In the genomic region with DNA sequence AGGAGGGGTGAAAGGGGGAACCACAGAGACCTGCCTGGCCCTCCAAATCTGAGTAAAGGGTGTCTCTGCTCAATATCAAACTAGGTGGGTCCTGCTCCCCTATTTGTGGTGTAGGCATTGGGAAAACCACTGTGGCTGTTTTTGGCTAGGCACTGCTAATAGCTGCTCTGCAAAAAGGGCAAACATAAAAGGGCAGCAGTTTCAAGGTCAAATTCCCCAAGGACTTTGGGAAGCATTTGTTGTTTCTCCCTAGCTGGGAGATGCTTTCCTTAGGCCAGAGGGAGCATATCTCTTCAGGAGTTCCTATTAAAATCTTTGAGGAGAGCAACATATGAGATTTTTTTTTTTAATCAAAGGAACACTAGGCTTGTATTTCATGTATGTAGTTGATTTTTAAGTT, we compare ENCODE assay signal across 17 cellular contexts. TPM values are rescaled to one million over a fixed set of nuclear protein-coding genes. Genes with fewer than 3 reads are reported as not detected.
DNase-seq lines count a peak whose midpoint lies in the region; ATAC-seq and TF ChIP-seq lines count a peak whose summit lies in the region.
"Had no signal": no experiment of that assay in that cellular context is flagged by ENCODE, and none has a peak within 500 bp of the region (broad histone marks: within the 10 kb centered on the region; RNA-seq: fewer than 3 reads in every experiment).

No MANE protein-coding gene starts in this region.

- no peaks in the 10 kb centered on the region for H4K20me1 ChIP-seq in SU-DHL-6 (ENCODE audit: low read depth, low read length)

- H3K36me3 ChIP-seq in SU-DHL-6 (ENCODE audit: low read length) (no peaks in the 10 kb centered on the region), esophagus muscularis mucosa (peaks cover 0 to 26% (median 15%) of the 10 kb centered on the region in 4 donors), thoracic aorta (no peaks in the 10 kb centered on the region)

- TF ChIP-seq POLR2A in esophagus muscularis mucosa (IDR thresholded peaks at IDR 0.05; ENCODE audit: low read depth), result no peak

- H3K4me2 ChIP-seq in SU-DHL-6 (ENCODE audit: low read depth, low read length, poor library complexity, severe bottlenecking), result peak overlapping the region; percentile 46

- H3K27me3 ChIP-seq in SU-DHL-6 (ENCODE audit: low read length) (no peaks in the 10 kb centered on the region), esophagus muscularis mucosa (no peaks in the 10 kb centered on the region), thoracic aorta (replicated peaks; ENCODE audit: insufficient read depth) (no peaks in the 10 kb centered on the region)

- CTCF ChIA-PET in activated naive CD4-positive, alpha-beta T cell treated with anti-CD3 and anti-CD28 coated beads, Interleukin-2, amount 10 ng/mL, durations not matched to agents 7 days and 5 days (lab: Charles Lee), result interaction anchor here (0.6 to 6.3 kb wide), 8 partner anchors 14 to 330 kb away, joined by 3 to 37 read pairs (median 4); no protein-coding TSS in a partner anchor

- H3K4me3 Mint-ChIP-seq in activated naive CD4-positive, alpha-beta T cell treated with anti-CD3 and anti-CD28 coated beads, Interleukin-2, amount 10 ng/mL, durations not matched to agents 7 days and 5 days, result peak overlapping the region; percentile 87

- no peak overlapping the region for H3K27ac ChIP-seq in SU-DHL-6 (ENCODE audit: low read depth, low read length)
- peak overlapping the region in 2 of 4 donors; percentile 1 to 12 for H3K27ac ChIP-seq in esophagus muscularis mucosa (replicated peaks in 1 of 4)
- no peak overlapping the region for H3K27ac ChIP-seq in thoracic aorta
- H3K27ac ChIP-seq: parathyroid adenoma had no signal

- 0 out of 2 replicates have a peak overlapping the region, but pooled peaks have one; percentile 18 for H3K9ac ChIP-seq in SU-DHL-6 (ENCODE audit: low read length)
- H3K9ac ChIP-seq: parathyroid adenoma had no signal

- H3K4me1 ChIP-seq in esophagus muscularis mucosa, result peaks cover 5 to 29% (median 6%) of the 10 kb centered on the region in 4 donors
- peaks cover 7% of the 10 kb centered on the region in 2 donors for H3K4me1 ChIP-seq in thoracic aorta (ENCODE audit: control insufficient read depth in 1 of 2, low read depth in 2 of 2)

- TF ChIP-seq CTCF in SU-DHL-6 (IDR thresholded peaks at IDR 0.05; ENCODE audit: insufficient read depth, low read length, poor library complexity, severe bottlenecking) (no peak), esophagus muscularis mucosa (IDR thresholded peaks at IDR 0.05) (no peak), thoracic aorta (IDR thresholded peaks at IDR 0.05) (no peak)

- H3K79me2 ChIP-seq in SU-DHL-6 (ENCODE audit: insufficient read depth, low read length), result no peaks in the 10 kb centered on the region
- H3K79me2 ChIP-seq: parathyroid adenoma had no signal

- peaks cover 3% of the 10 kb centered on the region for H3K27me3 Mint-ChIP-seq in activated naive CD4-positive, alpha-beta T cell treated with anti-CD3 and anti-CD28 coated beads, Interleukin-2, amount 10 ng/mL, durations not matched to agents 7 days and 5 days

- intact Hi-C loops in esophagus muscularis mucosa (cut with DNase I), result no loop called here

- no peaks in the 10 kb centered on the region for H3K9me3 Mint-ChIP-seq in activated naive CD4-positive, alpha-beta T cell treated with anti-CD3 and anti-CD28 coated beads, Interleukin-2, amount 10 ng/mL, durations not matched to agents 7 days and 5 days

- no peaks in the 10 kb centered on the region for H3K9me3 ChIP-seq in SU-DHL-6 (ENCODE audit: insufficient read depth, low read length)
- H3K9me3 ChIP-seq in esophagus muscularis mucosa, result no peaks in the 10 kb centered on the region
- no peaks in the 10 kb centered on the region for H3K9me3 ChIP-seq in thoracic aorta

- H3K4me3 ChIP-seq in SU-DHL-6 (ENCODE audit: insufficient read depth, low read length, poor library complexity, severe bottlenecking) (no peak overlapping the region), esophagus muscularis mucosa (no peak overlapping the region), thoracic aorta (peak overlapping the region; percentile 21)

- ATAC-seq in thoracic aorta (ENCODE audit: insufficient number of reproducible peaks, low FRiP score, low read depth), result no peak
- ATAC-seq in GM19328 (IDR thresholded peaks at IDR 0.05; ENCODE audit: unreplicated experiment), result no peak
- ATAC-seq in HG03039 (IDR thresholded peaks at IDR 0.05; ENCODE audit: unreplicated experiment), result no peak
- ATAC-seq: Panc1 had no signal

- DNase-seq in activated naive CD4-positive, alpha-beta T cell treated with anti-CD3 and anti-CD28 coated beads, Interleukin-2, amount 10 ng/mL, durations not matched to agents 7 days and 5 days, result no peak
- no peak for DNase-seq in activated naive CD4-positive, alpha-beta T cell treated with Interleukin-2 at 50 U/mL for 16 hours
- DNase-seq in esophagus muscularis mucosa (ENCODE audit: extremely low spot score) (peak; percentile 24), thoracic aorta (ENCODE audit: low spot score) (no peak), ecto neural progenitor cell (ENCODE audit: low spot score) (no peak)
- DNase-seq: amygdala, DMS79, mesendoderm, NCI-H1436 treated with DMSO at 0.1 percent for 48 hours, NCI-H524 had no signal

- H3K4me1 Mint-ChIP-seq in activated naive CD4-positive, alpha-beta T cell treated with anti-CD3 and anti-CD28 coated beads, Interleukin-2, amount 10 ng/mL, durations not matched to agents 7 days and 5 days, result peaks cover 50% of the 10 kb centered on the region

- no peak for TF ChIP-seq EP300 in esophagus muscularis mucosa (IDR thresholded peaks at IDR 0.05)

- peaks cover 39% of the 10 kb centered on the region for H3K36me3 Mint-ChIP-seq in activated naive CD4-positive, alpha-beta T cell treated with anti-CD3 and anti-CD28 coated beads, Interleukin-2, amount 10 ng/mL, durations not matched to agents 7 days and 5 days

- no peaks in the 10 kb centered on the region for H3F3A ChIP-seq in SU-DHL-6 (ENCODE audit: insufficient read depth)

- peak overlapping the region; percentile 87 for H3K27ac Mint-ChIP-seq in activated naive CD4-positive, alpha-beta T cell treated with anti-CD3 and anti-CD28 coated beads, Interleukin-2, amount 10 ng/mL, durations not matched to agents 7 days and 5 days

- H3K9me2 ChIP-seq in SU-DHL-6 (replicated peaks; ENCODE audit: insufficient read depth, low read length), result no peaks in the 10 kb centered on the region

- no peak overlapping the region for H2AFZ ChIP-seq in SU-DHL-6 (ENCODE audit: low read depth, low read length, severe bottlenecking)

RNA-seq across cellular contexts. Expression of gene C1orf162, which starts 2.4 kb away (rescaled TPM):
- total RNA-seq in esophagus muscularis mucosa, result 10 to 100 TPM in 3 of 4 donors, 1 to 10 TPM in 1; 7.5 to 23.0 (median 12.2) TPM
- 10 to 100 TPM; 27.5 to 31.4 TPM for total RNA-seq in thoracic aorta

RNA-seq across cellular contexts. Expression of gene ATP5PB, which starts 26.9 kb away (rescaled TPM):
- total RNA-seq in esophagus muscularis mucosa, result 100 to 1,000 TPM; 177 to 203 (median 192) TPM
- total RNA-seq in thoracic aorta, result 10 to 100 TPM; 92.1 to 99.9 TPM

RNA-seq across cellular contexts. Expression of gene WDR77, which starts 27.2 kb away (rescaled TPM):
- 10 to 100 TPM; 20.8 to 27.6 (median 25.7) TPM for total RNA-seq in esophagus muscularis mucosa
- total RNA-seq in thoracic aorta, result 10 to 100 TPM; 24.9 to 40.6 TPM

RNA-seq across cellular contexts. Expression of gene ADORA3, which starts 27.2 kb away (rescaled TPM):
- 10 to 100 TPM in 1 of 4 donors, 1 to 10 TPM in 3; 4.9 to 13.3 (median 5.1) TPM for total RNA-seq in esophagus muscularis mucosa
- 10 to 100 TPM in 1 of 2 donors, 1 to 10 TPM in 1; 6.2 to 29.5 TPM for total RNA-seq in thoracic aorta

RNA-seq across cellular contexts. Expression of gene TMIGD3, which starts 27.2 kb away (rescaled TPM):
- total RNA-seq in esophagus muscularis mucosa (1 to 10 TPM; 1.7 to 2.6 (median 2.3) TPM), thoracic aorta (10 to 100 TPM in 1 of 2 donors, 1 to 10 TPM in 1; 4.7 to 20.0 TPM)
- total RNA-seq: dermis microvascular lymphatic vessel endothelial cell; T-helper 2 cell treated with Interferon-gamma antibody and Interleukin-4, amounts not matched to agents 100 ng/mL and 5 ng/mL, for 36 hours had no signal
